Comparison of ENCODE assay signal across 17 cellular contexts in genomic region chr6:27129095-27129815, GRCh38.
DNase-seq lines count a peak whose midpoint lies in the region; ATAC-seq, FAIRE-seq and TF ChIP-seq lines count a peak whose summit lies in the region.
"Had no signal": no experiment of that assay in that cellular context is flagged by ENCODE, and none has a peak within 500 bp of the region (broad histone marks: within the 10 kb centered on the region; RNA-seq: fewer than 3 reads in every experiment).

No MANE protein-coding gene starts in this region.

- peaks cover 6% of the 10 kb centered on the region for H3K36me3 Mint-ChIP-seq in WTC11

- no peak overlapping the region for H3K23ac ChIP-seq in H1 (ENCODE audit: insufficient read length)

- peaks cover 0 to 2% (median 0%) of the 10 kb centered on the region in 4 experiments; a peak in 2 of 7 replicates for H3K4me1 ChIP-seq in H1 (replicated peaks in 1 of 4; ENCODE audit: control insufficient read depth in 3 of 4, insufficient read depth in 4 of 4, low read length in 3 of 4)
- H3K4me1 ChIP-seq in upper lobe of right lung = peaks cover 4% of the 10 kb centered on the region
- H3K4me1 ChIP-seq: parathyroid adenoma had no signal

- FAIRE-seq in GM19239 (lab: Jason Lieb, UNC) (peak; percentile 63), H1 (lab: Jason Lieb, UNC) (no peak)
- FAIRE-seq: colon had no signal

- H4K5ac ChIP-seq in H1 (ENCODE audit: insufficient read length, low read depth, low read length) = no peak overlapping the region

- no peak for TF ChIP-seq CTCF in H1 (IDR thresholded peaks at IDR 0.05; ENCODE audit: control extremely low read depth in 1 of 3, insufficient read depth in 1 of 3, low read depth in 1 of 3, low read length in 3 of 3)
- TF ChIP-seq CTCF in WTC11 (IDR thresholded peaks at IDR 0.05) = no peak
- TF ChIP-seq CTCF in upper lobe of right lung (IDR thresholded peaks at IDR 0.05) = no peak

- H2AFZ ChIP-seq in H1 (ENCODE audit: low read length) = no peak overlapping the region
- H2AFZ ChIP-seq: parathyroid adenoma had no signal

- no peak for TF ChIP-seq EP300 in H1 (IDR thresholded peaks at IDR 0.05; ENCODE audit: borderline replicate concordance in 1 of 2, low read depth in 2 of 2, low read length in 2 of 2)

- no peak; a peak in 1 of 3 replicates for TF ChIP-seq POLR2A in H1 (IDR thresholded peaks at IDR 0.05; ENCODE audit: control extremely low read depth in 1 of 2, low read depth in 2 of 2, low read length in 2 of 2)

- ATAC-seq in WTC11 (no peak), upper lobe of right lung (no peak)
- ATAC-seq: left cardiac atrium had no signal

- no peak overlapping the region for H3K56ac ChIP-seq in H1 (replicated peaks; ENCODE audit: insufficient read length, low read depth, low read length)

- no peaks in the 10 kb centered on the region for H3K27me3 Mint-ChIP-seq in WTC11 (ENCODE audit: low read depth)

- H2BK120ac ChIP-seq in H1 (replicated peaks; ENCODE audit: low read depth, low read length) = peak overlapping the region; percentile 14

- H3K4me3 ChIP-seq in H1 (ENCODE audit: extremely low read depth in 1 of 4, insufficient read depth in 2 of 4, low read depth in 3 of 4, low read length in 4 of 4) (no peak overlapping the region), upper lobe of right lung (no peak overlapping the region)
- H3K4me3 ChIP-seq: adrenal gland, suprapubic skin had no signal

- H2AK5ac ChIP-seq in H1 (ENCODE audit: low read depth, low read length) = no peak overlapping the region

- H2BK20ac ChIP-seq in H1 (ENCODE audit: low read length) = no peak overlapping the region

- H4K8ac ChIP-seq in H1 (ENCODE audit: extremely low read depth, insufficient read depth, low read length) = no peak overlapping the region

- H3K23me2 ChIP-seq in H1 (ENCODE audit: low read depth, low read length) = peaks cover 10% of the 10 kb centered on the region

- 93% methylated on average over 5 of the region's 5 CpGs; no CpG with 5 or more reads in 1 of the 2 experiments for WGBS in H1 (ENCODE audit: extremely low coverage in 1 of 2, insufficient coverage in 1 of 2, insufficient read length in 1 of 2, insufficient replicate concordance in 2 of 2, low coverage in 1 of 2, low lambda C conversion rate in 2 of 2, missing lambda C conversion rate in 1 of 2), 2 experiments

- no peaks in the 10 kb centered on the region for H3K27me3 ChIP-seq in H1 (replicated peaks in 1 of 4; ENCODE audit: control insufficient read depth in 3 of 4, extremely low read depth in 1 of 4, insufficient read depth in 3 of 4, low read length in 3 of 4)
- H3K27me3 ChIP-seq in upper lobe of right lung = no peaks in the 10 kb centered on the region
- H3K27me3 ChIP-seq: adrenal gland, suprapubic skin had no signal

- H3K27ac ChIP-seq in H1 (ENCODE audit: low read depth, low read length) (no peak overlapping the region), upper lobe of right lung (no peak overlapping the region)
- H3K27ac ChIP-seq: adrenal gland, parathyroid adenoma, suprapubic skin had no signal

- H3K79me1 ChIP-seq in H1 (ENCODE audit: low read depth, low read length) = no peaks in the 10 kb centered on the region

- no peak overlapping the region for H3K9ac ChIP-seq in H1 (replicated peaks in 1 of 4; ENCODE audit: extremely low read depth in 1 of 4, low read depth in 3 of 4, low read length in 3 of 4)
- H3K9ac ChIP-seq: parathyroid adenoma had no signal

- peaks cover 0 to 7% of the 10 kb centered on the region in 2 experiments; a peak in 1 of 4 replicates for H3K79me2 ChIP-seq in H1 (ENCODE audit: control insufficient read depth in 1 of 2, insufficient read depth in 2 of 2, low read length in 2 of 2)
- H3K79me2 ChIP-seq: parathyroid adenoma had no signal

- H2BK12ac ChIP-seq in H1 (ENCODE audit: low read depth, low read length) = no peak overlapping the region

- H3K18ac ChIP-seq in H1 (ENCODE audit: extremely low read depth, low read length) = no peak overlapping the region

- no peak overlapping the region; a peak in 1 of 4 replicates for H3K4me2 ChIP-seq in H1 (ENCODE audit: insufficient read depth in 1 of 2, low read depth in 2 of 2, low read length in 2 of 2)

- H3K9me3 ChIP-seq in H1 (ENCODE audit: insufficient read depth in 2 of 2, low read depth in 1 of 2, low read length in 1 of 2) = no peaks in the 10 kb centered on the region
- no peaks in the 10 kb centered on the region for H3K9me3 ChIP-seq in upper lobe of right lung
- H3K9me3 ChIP-seq: adrenal gland, suprapubic skin had no signal

- CTCF ChIA-PET in H1 (lab: Charles Lee; ENCODE audit: partially characterized antibody) = interaction anchor here (0.6 to 2.2 kb wide), 5 partner anchors 10 to 667 kb away, joined by 3 to 5 read pairs (median 3); no protein-coding TSS in a partner anchor
- CTCF ChIA-PET in WTC11 (lab: Charles Lee) = no interaction called here

- intact Hi-C loops in upper lobe of right lung (cut with DNase I) = no loop called here

- H3K4me1 Mint-ChIP-seq in WTC11 = peaks cover 45% of the 10 kb centered on the region

- H3K4me3 Mint-ChIP-seq in WTC11 = no peak overlapping the region

- H3K14ac ChIP-seq in H1 (ENCODE audit: insufficient read length) = no peak overlapping the region

- H2BK5ac ChIP-seq in H1 (ENCODE audit: low read depth, low read length) = no peak overlapping the region

- no peaks in the 10 kb centered on the region for H4K20me1 ChIP-seq in H1 (replicated peaks in 1 of 2; ENCODE audit: control insufficient read depth in 1 of 2, insufficient read depth in 2 of 2, low read length in 2 of 2)

- no peaks in the 10 kb centered on the region for H3K9me3 Mint-ChIP-seq in WTC11

- POLR2A ChIA-PET in H1 (lab: Charles Lee; ENCODE audit: partially characterized antibody) (interaction anchor here (1.5 to 9.6 kb wide), 7 partner anchors 9 to 931 kb away, joined by 4 to 824 read pairs (median 61); a partner anchor contains a TSS), WTC11 (lab: Charles Lee) (interaction anchor here (0.8 to 7.2 kb wide), 2 partner anchors 9 to 16 kb away, joined by 6 to 286 read pairs; a partner anchor contains a TSS)

- DNase-seq in NCI-H146 (lab: John Stamatoyannopoulos, UW) (peak; percentile 34), NCI-H146 treated with DMSO at 0.1 percent for 48 hours (lab: John Stamatoyannopoulos, UW; ENCODE audit: unreplicated experiment) (no peak), GM19239 (ENCODE audit: insufficient read length, low spot score) (no peak), NCI-H69 (lab: John Stamatoyannopoulos, UW) (peak; percentile 64), H1 (ENCODE audit: low read depth in 1 of 2, low spot score in 2 of 2) (no peak), WTC11 (ENCODE audit: low spot score) (no peak), upper lobe of right lung (no peak), glomerular visceral epithelial cell (ENCODE audit: extremely low spot score) (no peak)
- DNase-seq: ACHN, adrenal gland, left cardiac atrium, NCI-H1105, NCI-H526 treated with DMSO at 0.1 percent for 48 hours, SIG-M5 had no signal

- no peak overlapping the region for H4K91ac ChIP-seq in H1 (replicated peaks; ENCODE audit: insufficient read length, low read length)

- H3K27ac Mint-ChIP-seq in WTC11 = no peak overlapping the region; the same call in 1 of the 2 replicates

- H3K4ac ChIP-seq in H1 (replicated peaks; ENCODE audit: insufficient read length, low read depth, low read length) = peak overlapping the region; percentile 7

- H2BK15ac ChIP-seq in H1 (ENCODE audit: low read length) = no peak overlapping the region

- H3K36me3 ChIP-seq in H1 (ENCODE audit: control insufficient read depth in 2 of 4, insufficient read depth in 4 of 4, low read length in 3 of 4) = peaks cover 0 to 2% (median 0%) of the 10 kb centered on the region in 4 experiments; a peak in 1 of 8 replicates
- H3K36me3 ChIP-seq in upper lobe of right lung = no peaks in the 10 kb centered on the region
- H3K36me3 ChIP-seq: adrenal gland, suprapubic skin had no signal

- TF ChIP-seq RAD21 in H1 (IDR thresholded peaks at IDR 0.05 in 1 of 2, conservative IDR thresholded peaks at IDR 0.05 in 1 of 2; ENCODE audit: low read depth in 2 of 2, low read length in 2 of 2) = no peak

TF ChIP-seq in H1, 55 proteins besides CTCF, POLR2A, EP300 and RAD21:
- TF ChIP-seq GTF2F1 (IDR thresholded peaks at IDR 0.05; ENCODE audit: borderline replicate concordance, low read depth, low read length) (no peak), USF2 (IDR thresholded peaks at IDR 0.05; ENCODE audit: low read length) (no peak), POU5F1 (IDR thresholded peaks at IDR 0.05; ENCODE audit: low read depth, low read length) (no peak), NANOG (IDR thresholded peaks at IDR 0.05; ENCODE audit: insufficient read depth, low read depth, low read length, poor library complexity, severe bottlenecking) (no peak), HDAC6 (IDR thresholded peaks at IDR 0.05; ENCODE audit: low read depth, low read length) (no peak), JUN (IDR thresholded peaks at IDR 0.05; ENCODE audit: low read depth, low read length) (no peak), CHD2 (IDR thresholded peaks at IDR 0.05; ENCODE audit: low read length) (no peak)

TF ChIP-seq in WTC11, 78 proteins besides CTCF, POLR2A, EP300 and RAD21 (continues in another document):
- TF ChIP-seq ATF6 (CRISPR knock-in tag; IDR thresholded peaks at IDR 0.05) = no peak

Comparison
In these comparisons a context has a peak if more than half of its experiments do, and no peak if none do; other contexts are left out.
1. DNase-seq: peak in NCI-H146 (single experiment) and NCI-H69 (single experiment); none in NCI-H146 treated with DMSO at 0.1 percent for 48 hours (single experiment), GM19239 (single experiment), H1 (0 of 2), WTC11 (single experiment), upper lobe of right lung (single experiment) and glomerular visceral epithelial cell (single experiment).